In the genomic region with DNA sequence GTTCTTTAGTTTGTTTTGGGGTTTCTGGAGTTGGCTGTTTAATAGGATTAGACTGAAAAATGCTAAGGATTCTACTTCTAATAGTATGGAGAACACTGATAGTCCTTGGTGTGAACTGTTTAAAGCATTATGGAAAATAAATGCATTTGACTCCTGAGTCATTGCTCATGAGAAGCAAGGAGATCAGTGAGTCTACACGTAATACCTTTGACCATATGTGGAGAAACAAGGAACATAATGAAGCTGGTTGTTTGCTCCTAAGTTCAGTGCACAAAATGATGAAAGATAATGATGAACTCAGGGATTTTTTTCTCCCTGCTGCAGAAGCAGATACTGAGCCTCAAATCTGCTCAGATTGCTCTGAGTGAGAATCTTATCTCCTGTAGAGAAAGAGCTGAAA, we compare ENCODE assay signal across 23 cellular contexts.
"Had no signal": no experiment of that assay in that cellular context is flagged by ENCODE, and none has a peak within 500 bp of the region (broad histone marks: within the 10 kb centered on the region; RNA-seq: fewer than 3 reads in every experiment).

No MANE protein-coding gene starts in this region.

- H3K4me3 ChIP-seq: ascending aorta, SK-N-MC had no signal

- H3K27me3 ChIP-seq: ascending aorta had no signal

- H3K9me3 ChIP-seq: ascending aorta had no signal

- DNase-seq: activated CD4-positive, alpha-beta memory T cell treated with anti-CD3 and anti-CD28 coated beads, Interleukin-2, amount 10 ng/mL, durations not matched to agents 7 days and 5 days; activated CD4-positive, alpha-beta T cell treated with anti-CD3 and anti-CD28 coated beads for 36 hours; activated CD4-positive, alpha-beta T cell treated with anti-CD3 and anti-CD28 coated beads, Interleukin-2, amount 50 U/mL, for 1 hour; activated CD8-positive, alpha-beta memory T cell treated with anti-CD3 and anti-CD28 coated beads, Interleukin-2, amount 50 U/mL, for 4 hours; activated naive CD4-positive, alpha-beta T cell; amniotic stem cell; MM.1S; NCI-H1105; NCI-H1436 treated with DMSO at 0.1 percent for 48 hours; NCI-H187 treated with DMSO at 0.1 percent for 48 hours; NCI-H2081 treated with DMSO at 0.1 percent for 48 hours; NCI-H2171; NCI-H226; NCI-H526 treated with DMSO at 0.1 percent for 48 hours; NCI-H82; SIG-M5; T-helper 1 cell; WERI-Rb-1 had no signal

- H3K4me1 ChIP-seq: ascending aorta had no signal

- H3K36me3 ChIP-seq: ascending aorta, WERI-Rb-1 had no signal

- H3K36me3 Mint-ChIP-seq: activated naive CD4-positive, alpha-beta T cell treated with anti-CD3 and anti-CD28 coated beads, Interleukin-2, amount 50 U/mL, for 24 hours; brain had no signal

- H3K4me3 Mint-ChIP-seq: activated CD4-positive, alpha-beta memory T cell treated with anti-CD3 and anti-CD28 coated beads, Interleukin-2, amount 10 ng/mL, durations not matched to agents 7 days and 5 days; activated CD4-positive, alpha-beta T cell treated with anti-CD3 and anti-CD28 coated beads for 36 hours; activated naive CD4-positive, alpha-beta T cell treated with anti-CD3 and anti-CD28 coated beads, Interleukin-2, amount 50 U/mL, for 24 hours; brain; central memory CD8-positive, alpha-beta T cell had no signal

- H3K4me1 Mint-ChIP-seq: activated CD4-positive, alpha-beta memory T cell treated with anti-CD3 and anti-CD28 coated beads, Interleukin-2, amount 10 ng/mL, durations not matched to agents 7 days and 5 days; activated CD4-positive, alpha-beta T cell treated with anti-CD3 and anti-CD28 coated beads for 36 hours; activated naive CD4-positive, alpha-beta T cell treated with anti-CD3 and anti-CD28 coated beads, Interleukin-2, amount 50 U/mL, for 24 hours; brain; central memory CD8-positive, alpha-beta T cell had no signal

- ATAC-seq: activated CD4-positive, alpha-beta T cell treated with anti-CD3 and anti-CD28 coated beads for 36 hours had no signal

- H3K27me3 Mint-ChIP-seq: activated CD4-positive, alpha-beta memory T cell treated with anti-CD3 and anti-CD28 coated beads, Interleukin-2, amount 10 ng/mL, durations not matched to agents 7 days and 5 days; activated CD4-positive, alpha-beta T cell treated with anti-CD3 and anti-CD28 coated beads for 36 hours; activated naive CD4-positive, alpha-beta T cell treated with anti-CD3 and anti-CD28 coated beads, Interleukin-2, amount 50 U/mL, for 24 hours; brain; central memory CD8-positive, alpha-beta T cell had no signal

- H3K27ac ChIP-seq: ascending aorta, SK-N-MC, WERI-Rb-1 had no signal

- H3K27ac Mint-ChIP-seq: activated CD4-positive, alpha-beta memory T cell treated with anti-CD3 and anti-CD28 coated beads, Interleukin-2, amount 10 ng/mL, durations not matched to agents 7 days and 5 days; activated CD4-positive, alpha-beta T cell treated with anti-CD3 and anti-CD28 coated beads for 36 hours; activated naive CD4-positive, alpha-beta T cell treated with anti-CD3 and anti-CD28 coated beads, Interleukin-2, amount 50 U/mL, for 24 hours; brain had no signal
